Comparison of ENCODE assay signal across 22 cellular contexts in the genomic region with DNA sequence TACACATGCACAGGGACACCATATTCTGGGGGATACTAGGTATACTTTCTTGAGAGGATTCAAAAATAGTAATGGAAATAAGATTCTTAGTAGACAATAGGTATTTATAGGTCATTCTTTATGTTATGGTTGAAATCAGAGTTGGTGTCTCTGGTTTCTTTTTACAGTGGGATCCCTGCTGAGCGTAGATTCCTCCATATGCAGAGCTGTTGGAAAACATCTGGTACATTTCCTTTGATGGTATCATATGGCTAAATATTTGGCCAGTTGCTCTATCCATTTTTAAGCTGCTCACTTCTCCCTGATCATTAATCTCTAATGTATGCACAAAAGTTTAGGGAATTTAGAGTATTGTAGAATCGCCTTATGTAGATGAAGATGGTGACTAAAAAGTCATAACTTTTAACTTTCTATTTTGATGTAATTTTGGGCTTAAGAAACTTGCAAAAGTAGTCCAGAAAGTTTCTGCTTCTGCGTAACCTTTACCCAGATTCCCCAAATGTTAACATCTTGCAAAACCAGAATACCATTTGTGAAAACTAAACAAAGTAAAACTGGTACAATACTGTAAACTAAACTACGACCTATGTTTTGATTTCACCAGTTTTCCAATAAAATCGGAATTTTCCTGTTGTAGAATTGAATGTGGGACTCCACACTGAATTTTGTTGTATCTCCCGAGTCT.
DNase-seq lines count a peak whose midpoint lies in the region; FAIRE-seq and TF ChIP-seq lines count a peak whose summit lies in the region.
"Had no signal": no experiment of that assay in that cellular context is flagged by ENCODE, and none has a peak within 500 bp of the region (broad histone marks: within the 10 kb centered on the region; RNA-seq: fewer than 3 reads in every experiment).

No MANE protein-coding gene starts in this region.

- no peaks in the 10 kb centered on the region for H3K27me3 ChIP-seq in brain microvascular endothelial cell (replicated peaks)
- H3K27me3 ChIP-seq: esophagus squamous epithelium, neural progenitor cell had no signal

- DNase-seq in D721Med (ENCODE audit: insufficient read length, low spot score) (no peak), NCI-H524 (lab: John Stamatoyannopoulos, UW) (peak; percentile 50 to 81), choroid plexus epithelial cell (ENCODE audit: low read depth) (peak; percentile 86), nephron progenitor cell (no peak), dedifferentiated amniotic fluid mesenchymal stem cell (ENCODE audit: extremely low spot score) (no peak), brain microvascular endothelial cell (no peak), cerebellar cortex (ENCODE audit: low spot score) (no peak), cerebellar nuclear complex (lab: John Stamatoyannopoulos, UW) (no peak)
- DNase-seq: activated CD4-positive, alpha-beta T cell treated with anti-CD3 and anti-CD28 coated beads, Interleukin-2, amount 50 U/mL, for 1 hour; activated CD8-positive, alpha-beta memory T cell treated with anti-CD3 and anti-CD28 coated beads, Interleukin-2, amount 50 U/mL, for 4 hours; activated naive CD8-positive, alpha-beta T cell treated with anti-CD3 and anti-CD28 coated beads, Interleukin-2, amount 50 U/mL, for 24 hours; caudate nucleus; effector CD4-positive, alpha-beta T cell; esophagus squamous epithelium; HFFc6; left colon; midbrain; NCI-H1417; NCI-H526 treated with DMSO at 0.1 percent for 48 hours; T-cell had no signal

- H3K9me3 Mint-ChIP-seq in nephron progenitor cell = no peaks in the 10 kb centered on the region
- H3K9me3 Mint-ChIP-seq: activated naive CD8-positive, alpha-beta T cell treated with anti-CD3 and anti-CD28 coated beads, Interleukin-2, amount 50 U/mL, for 24 hours; neural progenitor cell had no signal

- H3K4me3 Mint-ChIP-seq in nephron progenitor cell = no peak overlapping the region
- H3K4me3 Mint-ChIP-seq: activated naive CD8-positive, alpha-beta T cell treated with anti-CD3 and anti-CD28 coated beads, Interleukin-2, amount 50 U/mL, for 24 hours; B cell; HFFc6; neural progenitor cell; T-cell had no signal

- peaks cover 15% of the 10 kb centered on the region for H3K36me3 Mint-ChIP-seq in nephron progenitor cell (ENCODE audit: low read depth)
- H3K36me3 Mint-ChIP-seq: T-cell had no signal

- H3K4me1 Mint-ChIP-seq in nephron progenitor cell = peaks cover 62% of the 10 kb centered on the region
- H3K4me1 Mint-ChIP-seq: activated naive CD8-positive, alpha-beta T cell treated with anti-CD3 and anti-CD28 coated beads, Interleukin-2, amount 50 U/mL, for 24 hours had no signal

- peak; percentile 48 for FAIRE-seq in D721Med (lab: Jason Lieb, UNC)

- peaks cover 6% of the 10 kb centered on the region for H3K27me3 Mint-ChIP-seq in nephron progenitor cell (ENCODE audit: low read depth, poor library complexity)

- no peak overlapping the region for H3K4me3 ChIP-seq in choroid plexus epithelial cell (ENCODE audit: low read depth, low read length)
- no peak overlapping the region for H3K4me3 ChIP-seq in brain microvascular endothelial cell (ENCODE audit: low read depth, low read length)
- H3K4me3 ChIP-seq: esophagus squamous epithelium, neural progenitor cell had no signal

- peak overlapping the region; percentile 10 for H3K27ac Mint-ChIP-seq in nephron progenitor cell
- H3K27ac Mint-ChIP-seq: activated naive CD8-positive, alpha-beta T cell treated with anti-CD3 and anti-CD28 coated beads, Interleukin-2, amount 50 U/mL, for 24 hours; B cell; HFFc6; neural progenitor cell; T-cell had no signal

- TF ChIP-seq CTCF in D721Med (IDR thresholded peaks at IDR 0.05; ENCODE audit: insufficient read depth, missing control alignments) (no peak), choroid plexus epithelial cell (conservative IDR thresholded peaks at IDR 0.05; ENCODE audit: low read depth, low read length) (no peak), nephron progenitor cell (IDR thresholded peaks at IDR 0.05) (no peak), brain microvascular endothelial cell (IDR thresholded peaks at IDR 0.05; ENCODE audit: low read depth, low read length, missing control alignments) (no peak)

- no peak overlapping the region for H3K27ac ChIP-seq in brain microvascular endothelial cell
- H3K27ac ChIP-seq: neural progenitor cell had no signal

- in situ Hi-C loops in brain microvascular endothelial cell (cut with HindIII; ENCODE audit: low pct_ligation_motif_present, low sequenced_read_pairs) = loop anchor here (25.0 kb wide), 1 partner anchor 98 kb away; no protein-coding TSS in a partner anchor

- H3K36me3 ChIP-seq in brain microvascular endothelial cell (replicated peaks) = no peaks in the 10 kb centered on the region
- H3K36me3 ChIP-seq: esophagus squamous epithelium, neural progenitor cell had no signal

Comparison
In these comparisons a context has a peak if more than half of its experiments do, and no peak if none do; other contexts are left out.
1. DNase-seq: peak in NCI-H524 (2 of 2) and choroid plexus epithelial cell (single experiment); none in D721Med (single experiment), nephron progenitor cell (single experiment), dedifferentiated amniotic fluid mesenchymal stem cell (single experiment), brain microvascular endothelial cell (single experiment), cerebellar cortex (single experiment) and cerebellar nuclear complex (0 of 2).